In genomic region chrX:38847903-38848230, GRCh38 we compare ENCODE assay signal across 16 cellular contexts. TPM values are rescaled to one million over a fixed set of nuclear protein-coding genes. Genes with fewer than 3 reads are reported as not detected.
A peak's percentile ranks its signal among the peaks of the same experiment; 100 is the strongest.
DNase-seq lines count a peak whose midpoint lies in the region; ATAC-seq, FAIRE-seq and TF ChIP-seq lines count a peak whose summit lies in the region.
"Had no signal": no experiment of that assay in that cellular context is flagged by ENCODE, and none has a peak within 500 bp of the region (broad histone marks: within the 10 kb centered on the region; RNA-seq: fewer than 3 reads in every experiment).

No MANE protein-coding gene starts in this region.

- no peak for FAIRE-seq in K562 (lab: Jason Lieb, UNC)
- FAIRE-seq: GM18507 had no signal

- H2AFZ ChIP-seq in Loucy (ENCODE audit: low read length) (0 out of 2 replicates have a peak overlapping the region, but pooled peaks have one; percentile 12), K562 (ENCODE audit: low read depth, low read length) (no peak overlapping the region), mammary epithelial cell (ENCODE audit: low read depth, low read length) (no peak overlapping the region)
- H2AFZ ChIP-seq: GM23338 had no signal

- H3K4me3 ChIP-seq in Loucy (ENCODE audit: low read length, poor library complexity, severe bottlenecking) (no peak overlapping the region), K562 (no peak overlapping the region), fibroblast of the aortic adventitia (ENCODE audit: low read depth, low read length) (no peak overlapping the region), right lobe of liver (no peak overlapping the region), mammary epithelial cell (replicated peaks in 1 of 3; ENCODE audit: insufficient read depth in 1 of 3, low read depth in 2 of 3, low read length in 3 of 3) (no peak overlapping the region), aorta (ENCODE audit: low read length in 2 of 2) (no peak overlapping the region)
- H3K4me3 ChIP-seq: GM23338 had no signal

- WGBS in K562 (ENCODE audit: insufficient coverage, low coverage, missing lambda C conversion rate) = 56% methylated on average over 1 of the region's 1 CpG
- 23% methylated on average over 1 of the region's 1 CpG for WGBS in right lobe of liver (ENCODE audit: insufficient coverage, low coverage, low lambda C conversion rate, missing lambda C conversion rate)
- WGBS in mammary epithelial cell (ENCODE audit: low coverage, missing lambda C conversion rate) = 100% methylated on average over 1 of the region's 1 CpG
- WGBS in aorta, 2 donors = 82 to 84% methylated on average over 1 of the region's 1 CpG

- no peaks in the 10 kb centered on the region for H3K36me3 ChIP-seq in Loucy (ENCODE audit: insufficient read depth, low read length)
- no peaks in the 10 kb centered on the region for H3K36me3 ChIP-seq in K562 (ENCODE audit: control insufficient read depth, insufficient read depth, low read length)
- no peaks in the 10 kb centered on the region for H3K36me3 ChIP-seq in right lobe of liver
- no peaks in the 10 kb centered on the region for H3K36me3 ChIP-seq in mammary epithelial cell (ENCODE audit: insufficient read depth, low read length)
- H3K36me3 ChIP-seq in aorta (ENCODE audit: control insufficient read depth in 1 of 2, insufficient read depth in 2 of 2, low read length in 1 of 2) = no peaks in the 10 kb centered on the region

- H3K27ac ChIP-seq in K562 (ENCODE audit: extremely low read depth, low read depth, low read length) = no peak overlapping the region
- peak overlapping the region in 1 of 3 donors; percentile 33 for H3K27ac ChIP-seq in right lobe of liver
- H3K27ac ChIP-seq in mammary epithelial cell (ENCODE audit: insufficient read depth, low read depth, low read length) = no peak overlapping the region
- H3K27ac ChIP-seq in aorta (ENCODE audit: low read depth in 1 of 2, low read length in 2 of 2) = no peak overlapping the region

- H3F3A ChIP-seq in Loucy (ENCODE audit: low read depth) = no peaks in the 10 kb centered on the region

- H3K9me2 ChIP-seq in Loucy (replicated peaks; ENCODE audit: low read depth, low read length) = no peaks in the 10 kb centered on the region

- H3K9me3 ChIP-seq in Loucy (ENCODE audit: insufficient read depth, low read depth, low read length) (no peaks in the 10 kb centered on the region), K562 (replicated peaks; ENCODE audit: control insufficient read depth, insufficient read depth, low read depth, low read length) (no peaks in the 10 kb centered on the region), right lobe of liver (no peaks in the 10 kb centered on the region), mammary epithelial cell (replicated peaks; ENCODE audit: insufficient read depth, low read length) (no peaks in the 10 kb centered on the region), aorta (ENCODE audit: control insufficient read depth, low read length) (no peaks in the 10 kb centered on the region)

- H3K9ac ChIP-seq in Loucy (ENCODE audit: low read depth, low read length, poor library complexity, severe bottlenecking) (no peak overlapping the region), K562 (ENCODE audit: insufficient read depth in 1 of 2, low read depth in 2 of 2, low read length in 2 of 2) (no peak overlapping the region), mammary epithelial cell (ENCODE audit: insufficient read depth, low read length) (no peak overlapping the region)

- intact Hi-C loops in K562 (cut with micrococcal nuclease) (no loop called here), right lobe of liver (cut with DNase I) (no loop called here), mammary epithelial cell (cut with micrococcal nuclease) (no loop called here), aorta (cut with DNase I) (no loop called here)

- TF ChIP-seq EP300 in K562 (IDR thresholded peaks at IDR 0.05; ENCODE audit: low read length) = no peak

- CTCF ChIA-PET in K562 (lab: Yijun Ruan, JAX; ENCODE audit: low intra/inter-chr PET ratio) = no interaction called here
- CTCF ChIA-PET in mammary epithelial cell (lab: Charles Lee; ENCODE audit: low non-redundant PET) = no interaction called here

- no peak for TF ChIP-seq POLR2A in K562 (conservative IDR thresholded peaks at IDR 0.05)
- no peak for TF ChIP-seq POLR2A in right lobe of liver (IDR thresholded peaks at IDR 0.05)

- dilution Hi-C loops in mammary epithelial cell (cut with HindIII; ENCODE audit: low sequenced_read_pairs) = no loop called here

- TF ChIP-seq CTCF in Loucy (conservative IDR thresholded peaks at IDR 0.05; ENCODE audit: low read length) (no peak), K562 (IDR thresholded peaks at IDR 0.05 in 2 of 3, conservative IDR thresholded peaks at IDR 0.05 in 1 of 3; ENCODE audit: insufficient read depth in 2 of 3, low read depth in 1 of 3, low read length in 3 of 3) (no peak), fibroblast of the aortic adventitia (IDR thresholded peaks at IDR 0.05; ENCODE audit: insufficient read depth, low read length) (no peak), right lobe of liver (IDR thresholded peaks at IDR 0.05) (no peak), mammary epithelial cell (conservative IDR thresholded peaks at IDR 0.05 in 1 of 2, IDR thresholded peaks at IDR 0.05 in 1 of 2; ENCODE audit: extremely low read depth in 1 of 2, insufficient read depth in 1 of 2, low read depth in 1 of 2, low read length in 2 of 2) (no peak)

- H3K4me2 ChIP-seq in Loucy (ENCODE audit: low read depth, low read length, poor library complexity, severe bottlenecking) = no peak overlapping the region
- H3K4me2 ChIP-seq in K562 (ENCODE audit: insufficient read depth, low read length) = no peak overlapping the region
- no peak overlapping the region for H3K4me2 ChIP-seq in mammary epithelial cell (ENCODE audit: insufficient read depth, low read depth, low read length)
- H3K4me2 ChIP-seq: GM23338 had no signal

- no peak for TF ChIP-seq RAD21 in K562 (CRISPR knock-in tag; conservative IDR thresholded peaks at IDR 0.05 in 1 of 2, IDR thresholded peaks at IDR 0.05 in 1 of 2)

- H3K79me2 ChIP-seq in Loucy (ENCODE audit: insufficient read depth, low read length) = no peaks in the 10 kb centered on the region
- no peaks in the 10 kb centered on the region for H3K79me2 ChIP-seq in K562 (ENCODE audit: control insufficient read depth, insufficient read depth, low read length)
- H3K79me2 ChIP-seq in mammary epithelial cell (ENCODE audit: insufficient read depth, low read length) = no peaks in the 10 kb centered on the region

- H3K4me1 ChIP-seq in Loucy (ENCODE audit: insufficient read depth, low read length, poor library complexity, severe bottlenecking) (peaks cover 5% of the 10 kb centered on the region), K562 (replicated peaks in 1 of 2; ENCODE audit: control insufficient read depth in 2 of 2, insufficient read depth in 2 of 2, low read length in 2 of 2) (peaks cover 0 to 5% of the 10 kb centered on the region in 2 experiments; a peak in 1 of 5 replicates), right lobe of liver (peaks cover 0 to 13% (median 0%) of the 10 kb centered on the region in 4 donors), mammary epithelial cell (ENCODE audit: insufficient read depth, low read length) (no peaks in the 10 kb centered on the region), aorta (ENCODE audit: control insufficient read depth in 1 of 2, insufficient read depth in 2 of 2, low read length in 2 of 2) (no peaks in the 10 kb centered on the region)

- ATAC-seq in K562 (no peak), right lobe of liver (peak in 3 of 4 donors; percentile 53 to 72 (median 71)), aorta (ENCODE audit: low FRiP score) (no peak)
- ATAC-seq: GM23338, HCT116 had no signal

- no peaks in the 10 kb centered on the region for H3K9me1 ChIP-seq in K562 (ENCODE audit: control insufficient read depth, insufficient read depth, low read length)

- no peaks in the 10 kb centered on the region for H4K20me1 ChIP-seq in Loucy (ENCODE audit: insufficient read depth, low read length, poor library complexity, severe bottlenecking)
- H4K20me1 ChIP-seq in K562 (replicated peaks; ENCODE audit: control insufficient read depth, insufficient read depth, low read length) = no peaks in the 10 kb centered on the region
- H4K20me1 ChIP-seq in mammary epithelial cell (ENCODE audit: insufficient read depth, low read length) = no peaks in the 10 kb centered on the region

- in situ Hi-C loops in K562 (cut with MboI) (no loop called here), mammary epithelial cell (cut with MboI; ENCODE audit: low sequenced_read_pairs in 2 of 2) (no loop called here)

- no peaks in the 10 kb centered on the region for H3K27me3 ChIP-seq in Loucy (ENCODE audit: insufficient read depth, low read length, poor library complexity, severe bottlenecking)
- no peaks in the 10 kb centered on the region for H3K27me3 ChIP-seq in K562 (ENCODE audit: control insufficient read depth in 2 of 2, insufficient read depth in 2 of 2, low read length in 2 of 2)
- H3K27me3 ChIP-seq in right lobe of liver = no peaks in the 10 kb centered on the region
- no peaks in the 10 kb centered on the region for H3K27me3 ChIP-seq in mammary epithelial cell (ENCODE audit: insufficient read depth, low read length)
- H3K27me3 ChIP-seq in aorta (ENCODE audit: control insufficient read depth in 1 of 2, insufficient read depth in 2 of 2, low read length in 1 of 2) = no peaks in the 10 kb centered on the region

- BruUV-seq in K562 (replicated peaks; lab: Mats Ljungman, UMichigan) (no TSS peak), mammary epithelial cell (replicated peaks; lab: Mats Ljungman, UMichigan) (no TSS peak)

- DNase-seq in K562 (ENCODE audit: extremely low read depth in 1 of 4, low spot score in 3 of 4) (no peak), fibroblast of the aortic adventitia (ENCODE audit: low read depth) (peak; percentile 55), right lobe of liver (no peak), mammary epithelial cell (no peak), aorta (no peak)
- DNase-seq: C1 segment of cervical spinal cord; Calu3; CD4-positive, alpha-beta memory T cell; COR-L47; DMS79 treated with DMSO at 0.1 percent for 48 hours; GF-D8; H9 had no signal

- POLR2A ChIA-PET in K562 (lab: Yijun Ruan, JAX) = interaction anchor here (1.0 kb wide), 1 partner anchor 46 kb away, joined by 4 read pairs; no protein-coding TSS in a partner anchor

RNA-seq across cellular contexts. Expression of gene MID1IP1, which starts 46.6 kb away (rescaled TPM):
- total RNA-seq in K562 (2011; cell fraction: chromatin; rRNA removed; ENCODE audit: low replicate concordance) = 21.8 and 40.2 TPM in 2 replicates
- total RNA-seq in K562 (2011; cell fraction: nucleolus; rRNA removed) = 57.5 and 57.7 TPM in 2 replicates
- total RNA-seq in K562 (2011; cell fraction: nucleoplasm; rRNA removed) = 35.4 and 38.0 TPM in 2 replicates
- total RNA-seq in K562 (2014; rRNA removed) (82.1 and 102 TPM in 2 replicates), K562 (2014; rRNA removed; fragmentation: Illumina TruSeq; extraction: Trizol) (20.7 and 20.9 TPM in 2 replicates), K562 (2015; rRNA removed; fragmentation: Illumina TruSeq; extraction: Trizol) (27.5 and 29.9 TPM in 2 replicates), K562 (2021) (90.4 and 94.7 TPM in 2 replicates), fibroblast of the aortic adventitia (ENCODE audit: low replicate concordance) (33.6 and 54.9 TPM in 2 replicates), right lobe of liver (10 to 100 TPM; 18.4 to 59.8 (median 41.2) TPM), mammary epithelial cell (10 to 100 TPM; 41.8 to 71.9 TPM), aorta (10 to 100 TPM; 24.4 to 26.1 TPM)
- polyA plus RNA-seq in K562 (2011; rRNA removed) (36.9 and 42.0 TPM in 2 replicates), K562 (2014; fragmentation: Illumina TruSeq; extraction: Trizol) (22.1 and 43.9 TPM in 2 replicates), K562 (2014; fragmentation: Nextera tagmentation; extraction: Ambion mirVana) (under 1 TPM; 0.51 to 0.80 TPM), K562 (2014; rRNA removed) (97.0 and 102 TPM in 2 replicates), mammary epithelial cell (54.0 TPM), aorta (10 to 100 TPM; 27.9 to 34.0 TPM)
- 50.7 and 84.5 TPM in 2 replicates for polyA plus RNA-seq in K562 (2011; cell fraction: cytosol; rRNA removed)
- 38.7 and 57.5 TPM in 2 replicates for polyA plus RNA-seq in K562 (2011; cell fraction: nucleus; rRNA removed)
- 49.3 and 83.1 TPM in 2 replicates for polyA plus RNA-seq in K562 (2012)
- polyA minus RNA-seq in K562 (2011; rRNA and poly(A)+ RNA removed) = 9.1 and 14.7 TPM in 2 replicates
- polyA minus RNA-seq in K562 (2011; cell fraction: cytosol; rRNA and poly(A)+ RNA removed) = 26.2 and 29.8 TPM in 2 replicates
- polyA minus RNA-seq in K562 (2011; cell fraction: nucleus; rRNA and poly(A)+ RNA removed) = 28.3 and 31.4 TPM in 2 replicates
- 21.9 TPM for polyA minus RNA-seq in mammary epithelial cell

Comparison
In these comparisons a context has a peak if more than half of its experiments do, and no peak if none do; other contexts are left out.
1. ATAC-seq: peak in right lobe of liver (3 of 4); none in K562 (single experiment) and aorta (single experiment).